8 cellular contexts compared by ENCODE assay signal in genomic region chr1:231421971-231422797, GRCh38. TPM values are rescaled to one million over a fixed set of nuclear protein-coding genes. Genes with fewer than 3 reads are reported as not detected.
DNase-seq lines count a peak whose midpoint lies in the region; ATAC-seq, FAIRE-seq and TF ChIP-seq lines count a peak whose summit lies in the region.

Gene EGLN1 (minus strand): TSS chr1:231422287. CDS start chr1:231421888, 399 bp downstream.

- peak; percentile 96 for FAIRE-seq in GM12891 (lab: Jason Lieb, UNC)

- H3K4me1 Mint-ChIP-seq in T-cell, result peaks cover 43 to 47% (median 43%) of the 10 kb centered on the region in 3 donors

- TF ChIP-seq POLR2A in GM12891 (IDR thresholded peaks at IDR 0.05; ENCODE audit: low read depth, low read length), result peak; percentile 68
- TF ChIP-seq POLR2A in heart left ventricle (IDR thresholded peaks at IDR 0.05), result peak in 1 of 2 donors; percentile 85
- peak in 3 of 4 donors; percentile 47 to 92 (median 64) for TF ChIP-seq POLR2A in upper lobe of left lung (IDR thresholded peaks at IDR 0.05)

- H3K36me3 Mint-ChIP-seq in T-cell, result peaks cover 14% of the 10 kb centered on the region

- H3K9me3 Mint-ChIP-seq in T-cell, result no peaks in the 10 kb centered on the region

- DNase-seq in GM12891 (ENCODE audit: insufficient read length, low spot score) (peak; percentile 70), NCI-H128 (lab: John Stamatoyannopoulos, UW; ENCODE audit: unreplicated experiment) (peak; percentile 90), T-cell (peak; percentile 60 to 86 (median 76)), heart left ventricle (peak; percentile 90 to 94 (median 91)), posterior vena cava (ENCODE audit: low spot score) (peak; percentile 95), upper lobe of left lung (peak; percentile 85 to 97)

- no peaks in the 10 kb centered on the region for H3K27me3 ChIP-seq in heart left ventricle
- no peaks in the 10 kb centered on the region for H3K27me3 ChIP-seq in upper lobe of left lung

- CTCF ChIA-PET in T-cell (lab: Charles Lee), result interaction anchor here in 1 of 2 donors (0.6 kb wide), 1 partner anchor 62 kb away, joined by 8 read pairs; no protein-coding TSS in a partner anchor

- POLR2A ChIA-PET in T-cell (lab: Charles Lee), result interaction anchor here in 1 of 2 donors (0.6 kb wide), 1 partner anchor 184 kb away, joined by 3 read pairs; no protein-coding TSS in a partner anchor

- no peaks in the 10 kb centered on the region for H3K9me3 ChIP-seq in heart left ventricle
- H3K9me3 ChIP-seq in upper lobe of left lung, result no peaks in the 10 kb centered on the region

- H3K36me3 ChIP-seq in heart left ventricle (peaks cover 0 to under 1% (median 0%) of the 10 kb centered on the region in 9 donors), upper lobe of left lung (no peaks in the 10 kb centered on the region)

- peak in 6 of 12 donors; percentile 16 to 51 (median 33) for TF ChIP-seq CTCF in heart left ventricle (IDR thresholded peaks at IDR 0.05)
- TF ChIP-seq CTCF in upper lobe of left lung (IDR thresholded peaks at IDR 0.05), result peak in 5 of 6 experiments; percentile 14 to 37 (median 33)

- peak within 1 kb of the TSS; percentile 85 to 98 (median 90) for H3K4me3 Mint-ChIP-seq in T-cell

- H3K4me3 ChIP-seq in heart left ventricle (peak within 1 kb of the TSS; percentile 76 to 97 (median 84)), upper lobe of left lung (peak within 1 kb of the TSS; percentile 71 to 92 (median 80))

- H3K4me1 ChIP-seq in heart left ventricle (peaks cover 0 to 55% (median 36%) of the 10 kb centered on the region in 12 donors), upper lobe of left lung (peaks cover 24 to 42% (median 31%) of the 10 kb centered on the region in 4 donors)

- peak within 1 kb of the TSS; percentile 87 to 93 for H3K27ac Mint-ChIP-seq in T-cell

- no peak for TF ChIP-seq EP300 in upper lobe of left lung (IDR thresholded peaks at IDR 0.05)

- intact Hi-C loops in heart left ventricle (cut with DNase I), result loop anchor here in 9 of 10 donors (1.0 to 10.0 kb wide), 12 partner anchors 45 to 180 kb away; partner anchors contain the start of gene TSNAX (in 8 of the 9)
- intact Hi-C loops in posterior vena cava (cut with DNase I), result no loop called here

- ATAC-seq in HG02759 (IDR thresholded peaks at IDR 0.05; ENCODE audit: unreplicated experiment), result peak; percentile 84
- peak; percentile 87 to 93 (median 89) for ATAC-seq in T-cell (replicated peaks in 1 of 4)
- peak; percentile 71 to 96 (median 88) for ATAC-seq in heart left ventricle
- peak; percentile 94 to 96 for ATAC-seq in upper lobe of left lung (ENCODE audit: low FRiP score in 2 of 2)

- H3K27ac ChIP-seq in adipose tissue (ENCODE audit: low read depth, low read length) (peak within 1 kb of the TSS; percentile 72), heart left ventricle (peak within 1 kb of the TSS; percentile 89 to 100 (median 99)), upper lobe of left lung (peak within 1 kb of the TSS; percentile 95 to 98 (median 96))

- H3K27me3 Mint-ChIP-seq in T-cell, result no peaks in the 10 kb centered on the region

- WGBS in adipose tissue, 3 donors, result 0 to 1% (median 0%) methylated on average over 52 to 104 of the region's 104 CpGs
- WGBS in heart left ventricle, 4 donors, result 0% methylated on average over 31 to 104 of the region's 104 CpGs
- WGBS in upper lobe of left lung, 2 donors, result 0% methylated on average over 13 to 66 of the region's 104 CpGs

TF ChIP-seq in GM12891, 5 proteins besides CTCF, POLR2A, EP300 and RAD21:
- peak; percentile 69 for TF ChIP-seq TAF1 (IDR thresholded peaks at IDR 0.05; ENCODE audit: low read depth, low read length)
- no peak for TF ChIP-seq PAX5 (IDR thresholded peaks at IDR 0.05; ENCODE audit: insufficient read depth, low read length, severe bottlenecking)
TF ChIP-seq in GM12891: peak in this region for 1.

RNA-seq across cellular contexts. Expression of gene EGLN1, which starts in this region (rescaled TPM):
- 23.1 TPM for polyA plus RNA-seq in GM12891 (2012; ENCODE audit: low read depth, missing spikeins)
- total RNA-seq in T-cell (10 to 100 TPM; 13.9 to 20.8 (median 18.5) TPM), heart left ventricle (100 to 1,000 TPM in 1 of 9 donors, 10 to 100 TPM in 8; 51.6 to 122 (median 77.8) TPM), posterior vena cava (10 to 100 TPM; 29.6 to 33.1 TPM), upper lobe of left lung (10 to 100 TPM; 19.9 to 30.4 (median 22.8) TPM)
- polyA plus RNA-seq in adipose tissue (10 to 100 TPM; 13.1 to 23.5 (median 20.5) TPM), heart left ventricle (10 to 100 TPM; 20.8 to 59.2 TPM)

Comparison
In these comparisons a context has a peak if more than half of its experiments do, and no peak if none do; other contexts are left out.
1. Peak in every context shown above with its lines: DNase-seq, ATAC-seq, H3K4me3 ChIP-seq and H3K27ac ChIP-seq.
2. intact Hi-C loops: an anchor here in heart left ventricle (1.0 to 10.0 kb wide); none called in posterior vena cava.